In genomic region chr5:37495668-37496067, GRCh38 we compare ENCODE assay signal across 15 cellular contexts.
A peak's percentile ranks its signal among the peaks of the same experiment; 100 is the strongest.
DNase-seq lines count a peak whose midpoint lies in the region; ATAC-seq and TF ChIP-seq lines count a peak whose summit lies in the region.
"Had no signal": no experiment of that assay in that cellular context is flagged by ENCODE, and none has a peak within 500 bp of the region (broad histone marks: within the 10 kb centered on the region; RNA-seq: fewer than 3 reads in every experiment).

No MANE protein-coding gene starts in this region.

- H3K79me2 ChIP-seq in PC-3 (ENCODE audit: low read length) = no peaks in the 10 kb centered on the region

- peak overlapping the region; percentile 47 for H3K4me2 ChIP-seq in PC-3 (ENCODE audit: low read length)

- H3K36me3 ChIP-seq in BJ (ENCODE audit: control insufficient read depth, insufficient read depth, low read length) (no peaks in the 10 kb centered on the region), PC-3 (ENCODE audit: low read depth, low read length) (no peaks in the 10 kb centered on the region)

- intact Hi-C loops in PC-3 (cut with micrococcal nuclease) (loop anchor here (2.0 to 5.0 kb wide), 2 partner anchors 59 to 207 kb away; no protein-coding TSS in a partner anchor), posterior cingulate gyrus (cut with DNase I) (no loop called here)

- peak; percentile 63 for ATAC-seq in PC-3
- ATAC-seq in GM19467 (IDR thresholded peaks at IDR 0.05; ENCODE audit: unreplicated experiment) = no peak
- ATAC-seq: sciatic nerve had no signal

- peak; percentile 81 for DNase-seq in BJ (ENCODE audit: low read depth)
- peak; percentile 64 for DNase-seq in PC-3
- DNase-seq in epithelial cell of esophagus (ENCODE audit: low read depth) = peak; percentile 70
- peak; percentile 53 for DNase-seq in non-pigmented ciliary epithelial cell (ENCODE audit: low read depth)
- DNase-seq in posterior cingulate gyrus = no peak
- DNase-seq in activated CD4-positive, CD25-positive, alpha-beta regulatory T cell treated with anti-CD3 and anti-CD28 coated beads, Interleukin-2, amount 50 U/mL, for 72 hours = no peak
- no peak for DNase-seq in activated T-cell treated with anti-CD3 and anti-CD28 coated beads, Interleukin-2, amount 50 U/mL, for 1 hour
- DNase-seq: activated naive CD4-positive, alpha-beta T cell treated with anti-CD3 and anti-CD28 coated beads, Interleukin-2, amount 50 U/mL, for 16 hours; Calu3; NCI-H1105; NCI-H526 treated with DMSO at 0.1 percent for 48 hours; upper lobe of left lung had no signal

- POLR2A ChIA-PET in BJ (lab: Charles Lee) (interaction anchor here (0.6 kb wide), 1 partner anchor 341 kb away, joined by 13 read pairs; no protein-coding TSS in a partner anchor), PC-3 (lab: Charles Lee; ENCODE audit: unreplicated experiment) (interaction anchor here (0.6 kb wide), 1 partner anchor 74 kb away, joined by 3 read pairs; no protein-coding TSS in a partner anchor)

- no peaks in the 10 kb centered on the region for H3K9me3 ChIP-seq in PC-3 (ENCODE audit: low read length)
- H3K9me3 ChIP-seq: upper lobe of left lung had no signal

- H3K27ac ChIP-seq in PC-3 (ENCODE audit: low read length) = peak overlapping the region; percentile 65
- H3K27ac ChIP-seq: HL-60, upper lobe of left lung had no signal

- H3K9ac ChIP-seq in PC-3 (ENCODE audit: low read length) = no peak overlapping the region

- no peak overlapping the region for H2AFZ ChIP-seq in PC-3 (ENCODE audit: low read length)

- no peaks in the 10 kb centered on the region for H4K20me1 ChIP-seq in PC-3 (ENCODE audit: low read length)

- H3K27me3 ChIP-seq in BJ (ENCODE audit: control insufficient read depth, insufficient read depth, low read length) (no peaks in the 10 kb centered on the region), PC-3 (ENCODE audit: low read length) (no peaks in the 10 kb centered on the region)
- H3K27me3 ChIP-seq: upper lobe of left lung had no signal

- H3K4me1 ChIP-seq in PC-3 (ENCODE audit: insufficient read depth, low read length) = peaks cover 22% of the 10 kb centered on the region
- H3K4me1 ChIP-seq: upper lobe of left lung had no signal

- TF ChIP-seq CTCF in BJ (IDR thresholded peaks at IDR 0.05; ENCODE audit: insufficient read depth, low read depth, low read length) (no peak), PC-3 (conservative IDR thresholded peaks at IDR 0.05; ENCODE audit: low read depth, low read length) (no peak), epithelial cell of esophagus (IDR thresholded peaks at IDR 0.05; ENCODE audit: insufficient read depth, low read depth, low read length, missing control alignments) (no peak)

- H3K4me3 ChIP-seq in BJ (ENCODE audit: low read depth, low read length) (no peak overlapping the region), PC-3 (ENCODE audit: low read length) (no peak overlapping the region), epithelial cell of esophagus (ENCODE audit: low read length) (no peak overlapping the region)
- H3K4me3 ChIP-seq: upper lobe of left lung had no signal

- H3F3A ChIP-seq in PC-3 (ENCODE audit: low read length, unreplicated experiment) = no peaks in the 10 kb centered on the region

- CTCF ChIA-PET in BJ (lab: Yijun Ruan, JAX) (interaction anchor here (1.0 kb wide), 1 partner anchor 341 kb away, joined by 3 read pairs; no protein-coding TSS in a partner anchor), PC-3 (lab: Charles Lee) (no interaction called here)

- BruUV-seq in PC-3 (replicated peaks; lab: Mats Ljungman, UMichigan) = no TSS peak

- H3K9me2 ChIP-seq in PC-3 (replicated peaks; ENCODE audit: low read length) = no peaks in the 10 kb centered on the region

Comparison
In these comparisons a context has a peak if more than half of its experiments do, and no peak if none do; other contexts are left out.
1. DNase-seq: peak in BJ (single experiment), PC-3 (single experiment), epithelial cell of esophagus (single experiment) and non-pigmented ciliary epithelial cell (single experiment); none in posterior cingulate gyrus (0 of 10), activated CD4-positive, CD25-positive, alpha-beta regulatory T cell treated with anti-CD3 and anti-CD28 coated beads, Interleukin-2, amount 50 U/mL, for 72 hours (single experiment) and activated T-cell treated with anti-CD3 and anti-CD28 coated beads, Interleukin-2, amount 50 U/mL, for 1 hour (single experiment).